ENCODE assay signal across 16 cellular contexts in the genomic region with DNA sequence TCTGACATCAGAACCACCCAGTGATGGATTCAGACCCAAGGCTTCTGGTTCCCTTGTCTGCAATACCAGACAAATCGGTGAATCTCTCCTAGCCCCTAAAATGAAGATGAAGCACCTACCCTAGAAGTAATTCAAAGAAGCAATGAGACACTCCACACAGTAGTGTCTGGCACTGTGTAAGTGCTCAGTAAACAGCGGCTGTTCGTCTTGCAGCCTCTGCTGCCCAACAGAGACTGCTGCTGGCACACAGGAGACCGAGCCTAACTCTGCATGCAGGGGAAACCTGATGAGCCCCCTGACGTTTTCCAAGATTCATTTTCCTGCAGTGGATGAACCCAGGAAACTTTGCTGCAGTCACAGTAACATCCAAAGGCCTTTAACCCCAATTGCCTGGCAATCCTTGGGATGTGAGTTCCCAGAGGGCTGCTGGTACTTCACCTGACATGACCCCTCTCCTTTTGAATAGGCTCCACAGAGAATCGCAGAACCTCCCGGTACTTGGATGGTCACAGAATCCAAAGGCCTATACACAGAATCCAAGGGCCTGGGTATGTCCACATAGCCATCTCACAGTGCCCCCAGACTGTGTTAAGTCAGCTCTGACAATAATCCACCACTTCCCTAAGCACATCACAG. TPM values are rescaled to one million over a fixed set of nuclear protein-coding genes. Genes with fewer than 3 reads are reported as not detected.
DNase-seq lines count a peak whose midpoint lies in the region; ATAC-seq and TF ChIP-seq lines count a peak whose summit lies in the region.
"Had no signal": no experiment of that assay in that cellular context is flagged by ENCODE, and none has a peak within 500 bp of the region (broad histone marks: within the 10 kb centered on the region; RNA-seq: fewer than 3 reads in every experiment).

No MANE protein-coding gene starts in this region.

- H3K27ac ChIP-seq in osteoblast (ENCODE audit: low read depth, low read length) (no peak overlapping the region), stomach smooth muscle (ENCODE audit: low read length) (peak overlapping the region; percentile 18), GM23248 (no peak overlapping the region)

- peak overlapping the region; percentile 35 for H3K27ac Mint-ChIP-seq in activated naive CD4-positive, alpha-beta T cell treated with anti-CD3 and anti-CD28 coated beads, Interleukin-2, amount 10 ng/mL, durations not matched to agents 7 days and 5 days
- peak overlapping the region in 1 of 2 donors; percentile 46 for H3K27ac Mint-ChIP-seq in activated naive CD4-positive, alpha-beta T cell treated with anti-CD3 and anti-CD28 coated beads, Interleukin-2, amount 50 U/mL, for 72 hours
- H3K27ac Mint-ChIP-seq in activated B cell treated with CpG ODN at 0.5 μM for 24 hours: peak overlapping the region; percentile 12
- H3K27ac Mint-ChIP-seq: HFFc6 had no signal

- H3F3A ChIP-seq in GM23248 (ENCODE audit: insufficient read depth): no peaks in the 10 kb centered on the region

- no peaks in the 10 kb centered on the region for H3K9me3 ChIP-seq in osteoblast (ENCODE audit: low read depth, low read length)
- H3K9me3 ChIP-seq in stomach smooth muscle (ENCODE audit: control insufficient read depth in 2 of 2, low read length in 2 of 2): no peaks in the 10 kb centered on the region
- H3K9me3 ChIP-seq in GM23248 (ENCODE audit: low read depth): no peaks in the 10 kb centered on the region

- peaks cover 27% of the 10 kb centered on the region for H3K36me3 ChIP-seq in osteoblast (ENCODE audit: insufficient read depth, low read length)
- H3K36me3 ChIP-seq in stomach smooth muscle (ENCODE audit: control insufficient read depth in 2 of 2, insufficient read depth in 2 of 2, low read length in 2 of 2): peaks cover 0 to 7% of the 10 kb centered on the region in 2 donors
- H3K36me3 ChIP-seq in GM23248 (ENCODE audit: low read depth): no peaks in the 10 kb centered on the region

- H3K9me2 ChIP-seq in GM23248 (ENCODE audit: insufficient read depth): no peaks in the 10 kb centered on the region

- POLR2A ChIA-PET in activated B cell treated with CpG ODN at 0.5 μM for 24 hours (lab: Charles Lee): interaction anchor here (11.4 kb wide), 1 partner anchor 35 kb away, joined by 242 read pairs; no protein-coding TSS in a partner anchor

- H3K9me3 Mint-ChIP-seq in activated naive CD4-positive, alpha-beta T cell treated with anti-CD3 and anti-CD28 coated beads, Interleukin-2, amount 10 ng/mL, durations not matched to agents 7 days and 5 days: no peaks in the 10 kb centered on the region
- H3K9me3 Mint-ChIP-seq in activated naive CD4-positive, alpha-beta T cell treated with anti-CD3 and anti-CD28 coated beads, Interleukin-2, amount 50 U/mL, for 72 hours: no peaks in the 10 kb centered on the region
- no peaks in the 10 kb centered on the region for H3K9me3 Mint-ChIP-seq in activated B cell treated with CpG ODN at 0.5 μM for 24 hours
- H3K9me3 Mint-ChIP-seq: CD14-positive monocyte, HFFc6 had no signal

- no peak overlapping the region for H2AFZ ChIP-seq in osteoblast (ENCODE audit: low read length)
- H2AFZ ChIP-seq in GM23248: no peak overlapping the region

- peaks cover 100% of the 10 kb centered on the region for H4K20me1 ChIP-seq in osteoblast (ENCODE audit: insufficient read depth, low read length)
- H4K20me1 ChIP-seq in GM23248 (ENCODE audit: insufficient read depth): peaks cover 46% of the 10 kb centered on the region; the same call in 1 of the 2 replicates

- CTCF ChIA-PET in activated naive CD4-positive, alpha-beta T cell treated with anti-CD3 and anti-CD28 coated beads, Interleukin-2, amount 10 ng/mL, durations not matched to agents 7 days and 5 days (lab: Charles Lee): no interaction called here
- CTCF ChIA-PET in activated B cell treated with CpG ODN at 0.5 μM for 24 hours (lab: Charles Lee): no interaction called here

- no peak overlapping the region for H3K9ac ChIP-seq in stomach smooth muscle (ENCODE audit: low read length in 2 of 2)
- no peak overlapping the region for H3K9ac ChIP-seq in GM23248

- ATAC-seq in activated naive CD4-positive, alpha-beta T cell treated with anti-CD3 and anti-CD28 coated beads, Interleukin-2, amount 50 U/mL, for 72 hours: no peak
- ATAC-seq in activated B cell treated with CpG ODN at 0.5 μM for 24 hours (ENCODE audit: low read depth) (no peak), HG02610 (IDR thresholded peaks at IDR 0.05; ENCODE audit: unreplicated experiment) (no peak)

- no peak for DNase-seq in activated naive CD4-positive, alpha-beta T cell treated with anti-CD3 and anti-CD28 coated beads, Interleukin-2, amount 10 ng/mL, durations not matched to agents 7 days and 5 days
- DNase-seq in activated naive CD4-positive, alpha-beta T cell treated with anti-CD3 and anti-CD28 coated beads, Interleukin-2, amount 50 U/mL, for 72 hours (ENCODE audit: low spot score in 2 of 2): no peak
- no peak for DNase-seq in activated B cell treated with CpG ODN at 0.5 μM for 24 hours
- DNase-seq in osteoblast (ENCODE audit: insufficient read length, low spot score, missing footprints): peak; percentile 9
- no peak for DNase-seq in GM23248
- no peak for DNase-seq in AG08396 (ENCODE audit: low spot score)
- DNase-seq: HFFc6, IMR-90, MV-4-11, NCI-H1417 treated with DMSO at 0.1 percent for 48 hours, NCI-H2029 treated with DMSO at 0.1 percent for 48 hours, NCI-H524, SIG-M5 had no signal

- H3K4me2 ChIP-seq in osteoblast (ENCODE audit: insufficient read depth, low read length): no peak overlapping the region
- no peak overlapping the region for H3K4me2 ChIP-seq in GM23248 (ENCODE audit: unreplicated experiment)

- H3K79me2 ChIP-seq in osteoblast (ENCODE audit: insufficient read depth, low read length) (peaks cover 100% of the 10 kb centered on the region), GM23248 (ENCODE audit: insufficient read depth) (peaks cover 100% of the 10 kb centered on the region)

- H3K27me3 ChIP-seq in osteoblast (ENCODE audit: insufficient read depth, low read length) (no peaks in the 10 kb centered on the region), stomach smooth muscle (ENCODE audit: control insufficient read depth in 1 of 2, insufficient read depth in 2 of 2, low read length in 2 of 2) (no peaks in the 10 kb centered on the region), GM23248 (replicated peaks; ENCODE audit: insufficient read depth) (no peaks in the 10 kb centered on the region)

- H3K36me3 Mint-ChIP-seq in activated naive CD4-positive, alpha-beta T cell treated with anti-CD3 and anti-CD28 coated beads, Interleukin-2, amount 10 ng/mL, durations not matched to agents 7 days and 5 days: peaks cover 11% of the 10 kb centered on the region
- peaks cover 8 to 9% of the 10 kb centered on the region in 2 donors for H3K36me3 Mint-ChIP-seq in activated naive CD4-positive, alpha-beta T cell treated with anti-CD3 and anti-CD28 coated beads, Interleukin-2, amount 50 U/mL, for 72 hours
- H3K36me3 Mint-ChIP-seq in activated B cell treated with CpG ODN at 0.5 μM for 24 hours (ENCODE audit: low read depth): peaks cover 46% of the 10 kb centered on the region

- WGBS in GM23248 (ENCODE audit: low coverage in 1 of 2, low lambda C conversion rate in 2 of 2, missing lambda C conversion rate in 2 of 2), 2 experiments: 42 to 56% methylated on average over 7 of the region's 7 CpGs

- intact Hi-C loops in activated B cell treated with CpG ODN at 0.5 μM for 24 hours (cut with micrococcal nuclease): loop anchor here (10.0 kb wide), 1 partner anchor 274 kb away; no protein-coding TSS in a partner anchor

- H3K27me3 Mint-ChIP-seq in activated naive CD4-positive, alpha-beta T cell treated with anti-CD3 and anti-CD28 coated beads, Interleukin-2, amount 10 ng/mL, durations not matched to agents 7 days and 5 days: no peaks in the 10 kb centered on the region
- no peaks in the 10 kb centered on the region for H3K27me3 Mint-ChIP-seq in activated B cell treated with CpG ODN at 0.5 μM for 24 hours

- TF ChIP-seq CTCF in activated B cell treated with CpG ODN at 0.5 μM for 24 hours (IDR thresholded peaks at IDR 0.05) (no peak), osteoblast (IDR thresholded peaks at IDR 0.05; ENCODE audit: extremely low read depth, low read depth, low read length) (no peak)

- in situ Hi-C loops in GM23248 (cut with MboI): no loop called here

- peaks cover 36% of the 10 kb centered on the region for H3K4me1 Mint-ChIP-seq in activated naive CD4-positive, alpha-beta T cell treated with anti-CD3 and anti-CD28 coated beads, Interleukin-2, amount 10 ng/mL, durations not matched to agents 7 days and 5 days
- H3K4me1 Mint-ChIP-seq in activated B cell treated with CpG ODN at 0.5 μM for 24 hours: peaks cover 86% of the 10 kb centered on the region

- H3K4me3 ChIP-seq in osteoblast (ENCODE audit: insufficient read depth, low read length) (no peak overlapping the region), stomach smooth muscle (ENCODE audit: low read length in 2 of 2) (no peak overlapping the region), GM23248 (no peak overlapping the region)

- H3K4me1 ChIP-seq in osteoblast (ENCODE audit: insufficient read depth, low read length) (peaks cover 12% of the 10 kb centered on the region), stomach smooth muscle (ENCODE audit: control insufficient read depth, insufficient read depth, low read length) (peaks cover 42% of the 10 kb centered on the region), GM23248 (ENCODE audit: insufficient read depth) (peaks cover 19% of the 10 kb centered on the region)

- H3K4me3 Mint-ChIP-seq in activated naive CD4-positive, alpha-beta T cell treated with anti-CD3 and anti-CD28 coated beads, Interleukin-2, amount 10 ng/mL, durations not matched to agents 7 days and 5 days: no peak overlapping the region
- no peak overlapping the region for H3K4me3 Mint-ChIP-seq in activated B cell treated with CpG ODN at 0.5 μM for 24 hours
- H3K4me3 Mint-ChIP-seq: CD14-positive monocyte, HFFc6 had no signal

RNA-seq across cellular contexts. Expression of gene MED26, which starts 6.7 kb away (rescaled TPM):
- total RNA-seq in activated naive CD4-positive, alpha-beta T cell treated with anti-CD3 and anti-CD28 coated beads, Interleukin-2, amount 50 U/mL, for 72 hours: 10 to 100 TPM; 24.1 TPM
- total RNA-seq in activated B cell treated with CpG ODN at 0.5 μM for 24 hours: 32.0 and 36.1 TPM in 2 replicates
- 5.8 and 6.5 TPM in 2 replicates for total RNA-seq in osteoblast
- total RNA-seq in GM23248 (2014; rRNA removed; shearing (Covaris generic)): 6.2 and 6.7 TPM in 2 replicates
- polyA plus RNA-seq in GM23248 (2016; fragmentation: Nextera tagmentation; extraction: Ambion mirVana): 3.3 and 4.4 TPM in 2 replicates

RNA-seq across cellular contexts. Expression of gene SMIM7, which starts 38.7 kb away (rescaled TPM):
- 10 to 100 TPM; 44.0 to 45.8 TPM for total RNA-seq in activated naive CD4-positive, alpha-beta T cell treated with anti-CD3 and anti-CD28 coated beads, Interleukin-2, amount 50 U/mL, for 72 hours
- total RNA-seq in activated B cell treated with CpG ODN at 0.5 μM for 24 hours: 90.2 and 110 TPM in 2 replicates
- total RNA-seq in osteoblast: 57.8 and 60.1 TPM in 2 replicates
- total RNA-seq in GM23248 (2014; rRNA removed; shearing (Covaris generic)): 65.8 and 79.0 TPM in 2 replicates
- 89.9 and 92.9 TPM in 2 replicates for polyA plus RNA-seq in GM23248 (2016; fragmentation: Nextera tagmentation; extraction: Ambion mirVana)

RNA-seq across cellular contexts. Expression of gene TMEM38A, which starts 39.7 kb away (rescaled TPM):
- total RNA-seq in activated naive CD4-positive, alpha-beta T cell treated with anti-CD3 and anti-CD28 coated beads, Interleukin-2, amount 50 U/mL, for 72 hours: 1 to 10 TPM; 1.6 to 2.5 TPM
- total RNA-seq in activated B cell treated with CpG ODN at 0.5 μM for 24 hours (3.1 and 4.0 TPM in 2 replicates), osteoblast (2.4 and 2.5 TPM in 2 replicates)
- 1.3 TPM in 1 of 2 replicates, not detected in the other for total RNA-seq in GM23248 (2014; rRNA removed; shearing (Covaris generic))
- polyA plus RNA-seq in GM23248 (2016; fragmentation: Nextera tagmentation; extraction: Ambion mirVana): 1.1 and 1.6 TPM in 2 replicates

RNA-seq across cellular contexts. Expression of gene SLC35E1, which starts 49.1 kb away (rescaled TPM):
- 10 to 100 TPM; 39.5 to 58.2 TPM for total RNA-seq in activated naive CD4-positive, alpha-beta T cell treated with anti-CD3 and anti-CD28 coated beads, Interleukin-2, amount 50 U/mL, for 72 hours
- total RNA-seq in activated B cell treated with CpG ODN at 0.5 μM for 24 hours (41.6 and 51.7 TPM in 2 replicates), osteoblast (38.0 and 41.5 TPM in 2 replicates)
- 39.7 and 43.2 TPM in 2 replicates for total RNA-seq in GM23248 (2014; rRNA removed; shearing (Covaris generic))
- polyA plus RNA-seq in GM23248 (2016; fragmentation: Nextera tagmentation; extraction: Ambion mirVana): 35.7 and 38.8 TPM in 2 replicates
